Comparison of ENCODE assay signal across 8 cellular contexts in genomic region chr22:26589367-26589844, GRCh38. TPM values are rescaled to one million over a fixed set of nuclear protein-coding genes. Genes with fewer than 3 reads are reported as not detected.
DNase-seq lines count a peak whose midpoint lies in the region; ATAC-seq and TF ChIP-seq lines count a peak whose summit lies in the region.

No MANE protein-coding gene starts in this region.

- no peaks in the 10 kb centered on the region for H3K36me3 ChIP-seq in body of pancreas (replicated peaks in 1 of 2; ENCODE audit: insufficient read depth in 1 of 2, low read depth in 2 of 2)

- peak; percentile 10 for ATAC-seq in HG02678 (IDR thresholded peaks at IDR 0.05; ENCODE audit: unreplicated experiment)
- ATAC-seq in body of pancreas, result peak; percentile 34
- no peak for ATAC-seq in HG03520 (IDR thresholded peaks at IDR 0.05; ENCODE audit: unreplicated experiment)
- no peak for ATAC-seq in HG02970 (IDR thresholded peaks at IDR 0.05; ENCODE audit: low FRiP score, unreplicated experiment)

- 0 to 1% methylated on average over 11 to 29 of the region's 44 CpGs for WGBS in body of pancreas, 2 donors

- H3K4me3 ChIP-seq in body of pancreas, result peak overlapping the region; percentile 89 to 100

- no peaks in the 10 kb centered on the region for H3K9me3 ChIP-seq in body of pancreas

- in situ Hi-C loops in SK-MEL-5 (cut with HindIII; ENCODE audit: low pct_unique_long_range_greater_than_20kb, low sequenced_read_pairs), result no loop called here

- DNase-seq in EL, result peak; percentile 52
- peak; percentile 28 for DNase-seq in SK-MEL-5 (ENCODE audit: low read depth, low spot score)
- peak; percentile 32 to 56 (median 47) for DNase-seq in body of pancreas
- DNase-seq in islet precursor cell, result peak; percentile 75
- DNase-seq in stimulated activated CD4-positive, alpha-beta T cell treated with anti-CD3 and anti-CD28 coated beads, Interleukin-15, amount 100 ng/mL, for 24 hours, result peak; percentile 56

- no peaks in the 10 kb centered on the region for H3K27me3 ChIP-seq in body of pancreas

- peak overlapping the region; percentile 22 to 85 (median 80) for H3K27ac ChIP-seq in body of pancreas

- intact Hi-C loops in body of pancreas (cut with DNase I), result no loop called here

- no peak for TF ChIP-seq POLR2A in body of pancreas (IDR thresholded peaks at IDR 0.05)

- TF ChIP-seq CTCF in body of pancreas (IDR thresholded peaks at IDR 0.05), result no peak

- peaks cover 28% of the 10 kb centered on the region for H3K4me1 ChIP-seq in body of pancreas

RNA-seq across cellular contexts. Expression of gene TPST2, which starts 0.5 kb away (rescaled TPM):
- total RNA-seq in SK-MEL-5 (2014; rRNA removed; shearing (Covaris generic)), result 25.1 and 30.5 TPM in 2 replicates
- polyA plus RNA-seq in SK-MEL-5 (2015; cell fraction: cytosol; rRNA removed), result 36.9 and 49.8 TPM in 2 replicates
- 12.6 and 23.9 TPM in 2 replicates for polyA plus RNA-seq in SK-MEL-5 (2015; cell fraction: nucleus; rRNA removed)
- total RNA-seq in body of pancreas, result 100 to 1,000 TPM; 547 to 586 TPM

RNA-seq across cellular contexts. Expression of gene CRYBB1, which starts 28.4 kb away (rescaled TPM):
- not detected in 2 replicates for total RNA-seq in SK-MEL-5 (2014; rRNA removed; shearing (Covaris generic))
- not detected in 2 replicates for polyA plus RNA-seq in SK-MEL-5 (2015; cell fraction: cytosol; rRNA removed)
- not detected in 2 replicates for polyA plus RNA-seq in SK-MEL-5 (2015; cell fraction: nucleus; rRNA removed)
- under 1 TPM in 1 of 2 donors, not detected in 1; 0.52 TPM for total RNA-seq in body of pancreas

RNA-seq across cellular contexts. Expression of gene CRYBA4, which starts 32.4 kb away (rescaled TPM):
- total RNA-seq in SK-MEL-5 (2014; rRNA removed; shearing (Covaris generic)), result 0.21 and 0.29 TPM in 2 replicates
- not detected in 2 replicates for polyA plus RNA-seq in SK-MEL-5 (2015; cell fraction: cytosol; rRNA removed)
- polyA plus RNA-seq in SK-MEL-5 (2015; cell fraction: nucleus; rRNA removed), result 0.68 TPM in 1 of 2 replicates, not detected in the other
- total RNA-seq in body of pancreas, result not detected

Comparison
In these comparisons a context has a peak if more than half of its experiments do, and no peak if none do; other contexts are left out.
1. ATAC-seq: peak in HG02678 (single experiment) and body of pancreas (single experiment); none in HG03520 (single experiment) and HG02970 (single experiment).
2. RNA of gene TPST2, which starts 0.5 kb away (total RNA-seq): 547 to 586 TPM in body of pancreas; 25.1 to 30.5 TPM in SK-MEL-5; every median in the first group is over 10 times any median in the second.
3. Peak in every context shown above with its lines, with median percentiles within 50 percentile points of each other: DNase-seq.